ENCODE assay signal across 20 cellular contexts in the genomic region with DNA sequence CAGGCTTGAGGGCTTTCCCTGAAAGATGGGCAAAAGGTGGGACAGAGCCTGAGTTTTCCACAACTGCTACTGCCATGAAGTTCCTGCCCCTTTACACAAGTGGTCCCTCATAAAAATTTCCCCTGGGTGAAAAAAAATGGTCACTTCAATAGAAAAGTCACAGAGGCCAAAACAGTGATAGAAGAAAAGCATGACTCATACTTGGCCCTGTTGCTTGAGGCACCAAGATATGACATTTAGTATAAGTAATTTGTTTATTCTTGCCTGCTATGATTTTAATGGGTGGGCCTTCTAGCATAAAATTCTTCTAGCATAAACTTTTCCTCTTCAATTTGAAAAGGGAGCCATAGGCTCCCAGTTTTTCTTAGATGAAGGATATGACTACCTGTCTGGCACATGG.
DNase-seq lines count a peak whose midpoint lies in the region; ATAC-seq, FAIRE-seq and TF ChIP-seq lines count a peak whose summit lies in the region.
"Had no signal": no experiment of that assay in that cellular context is flagged by ENCODE, and none has a peak within 500 bp of the region (broad histone marks: within the 10 kb centered on the region; RNA-seq: fewer than 3 reads in every experiment).

No MANE protein-coding gene starts in this region.

- H3K4ac ChIP-seq in mesenchymal stem cell (ENCODE audit: low read depth in 1 of 2, low read length in 2 of 2) = no peak overlapping the region

- H3K4me3 Mint-ChIP-seq in activated CD4-positive, alpha-beta memory T cell treated with anti-CD3 and anti-CD28 coated beads for 36 hours = no peak overlapping the region
- H3K4me3 Mint-ChIP-seq: CD4-positive, alpha-beta T cell had no signal

- no peak overlapping the region for H2BK12ac ChIP-seq in mesenchymal stem cell (ENCODE audit: low read length in 2 of 2)

- H3K23ac ChIP-seq in mesenchymal stem cell (ENCODE audit: low read length in 2 of 2) = no peak overlapping the region

- no peak overlapping the region for H3K27ac Mint-ChIP-seq in activated CD4-positive, alpha-beta memory T cell treated with anti-CD3 and anti-CD28 coated beads for 36 hours
- H3K27ac Mint-ChIP-seq: CD4-positive, alpha-beta T cell had no signal

- H3K27ac ChIP-seq in endothelial cell of umbilical vein (ENCODE audit: insufficient read depth, low read depth, low read length) (no peak overlapping the region), mesenchymal stem cell (ENCODE audit: low read length, poor library complexity, severe bottlenecking) (no peak overlapping the region)
- H3K27ac ChIP-seq: BLaER1 had no signal

- no peak overlapping the region for H4K91ac ChIP-seq in mesenchymal stem cell (ENCODE audit: low read length)

- H2BK120ac ChIP-seq in mesenchymal stem cell (ENCODE audit: low read depth, low read length) = no peak overlapping the region

- H3K9ac ChIP-seq in endothelial cell of umbilical vein (replicated peaks; ENCODE audit: extremely low read depth, insufficient read depth, low read length) (no peak overlapping the region), mesenchymal stem cell (ENCODE audit: low read length) (no peak overlapping the region)
- H3K9ac ChIP-seq: BLaER1 had no signal

- intact Hi-C loops in endothelial cell of umbilical vein (cut with micrococcal nuclease) = no loop called here
- intact Hi-C loops in activated CD4-positive, alpha-beta memory T cell treated with anti-CD3 and anti-CD28 coated beads for 36 hours (cut with micrococcal nuclease) = no loop called here

- H3K14ac ChIP-seq in mesenchymal stem cell (ENCODE audit: low read length in 2 of 2) = no peak overlapping the region

- H2BK15ac ChIP-seq in mesenchymal stem cell (ENCODE audit: low read depth, poor library complexity, severe bottlenecking) = no peak overlapping the region

- H3K36me3 ChIP-seq in endothelial cell of umbilical vein (ENCODE audit: control insufficient read depth in 2 of 2, extremely low read depth in 1 of 2, insufficient read depth in 2 of 2, low read length in 2 of 2) (no peaks in the 10 kb centered on the region), mesenchymal stem cell (ENCODE audit: control insufficient read depth in 1 of 2, insufficient read depth in 2 of 2, low read depth in 1 of 2, low read length in 2 of 2) (no peaks in the 10 kb centered on the region)
- H3K36me3 ChIP-seq: BLaER1 had no signal

- no peaks in the 10 kb centered on the region for H3K9me1 ChIP-seq in endothelial cell of umbilical vein (replicated peaks; ENCODE audit: control insufficient read depth, extremely low read depth, insufficient read depth, low read length)

- DNase-seq in A172 (ENCODE audit: low spot score) = peak; percentile 30
- DNase-seq in EH (ENCODE audit: low read depth) = peak; percentile 48
- peak; percentile 74 for DNase-seq in M059J (ENCODE audit: low read depth)
- peak; percentile 14 for DNase-seq in endothelial cell of umbilical vein (ENCODE audit: low read depth, low spot score)
- DNase-seq in mesenchymal stem cell = no peak
- no peak for DNase-seq in activated CD4-positive, alpha-beta memory T cell treated with anti-CD3 and anti-CD28 coated beads for 36 hours
- no peak for DNase-seq in HPDE6-E6E7 (ENCODE audit: extremely low spot score)
- DNase-seq: CD4-positive, alpha-beta T cell; COR-L47; GF-D8; KBM-7; NCI-H1105 treated with DMSO at 0.1 percent for 48 hours; NCI-H187; NCI-H510A; NCI-H748 treated with DMSO at 0.1 percent for 48 hours had no signal

- H3K9me3 Mint-ChIP-seq in activated CD4-positive, alpha-beta memory T cell treated with anti-CD3 and anti-CD28 coated beads for 36 hours = peaks cover 9% of the 10 kb centered on the region

- no peak overlapping the region for H3K4me3 ChIP-seq in endothelial cell of umbilical vein (replicated peaks in 1 of 3; ENCODE audit: insufficient read depth in 1 of 3, low read depth in 1 of 3, low read length in 3 of 3)
- no peak overlapping the region for H3K4me3 ChIP-seq in mesenchymal stem cell (ENCODE audit: insufficient read depth in 1 of 2, low read depth in 1 of 2, low read length in 2 of 2)
- H3K4me3 ChIP-seq: BLaER1 had no signal

- H2AK5ac ChIP-seq in mesenchymal stem cell (ENCODE audit: low read length, severe bottlenecking) = no peak overlapping the region

- no peak for TF ChIP-seq CTCF in endothelial cell of umbilical vein (IDR thresholded peaks at IDR 0.05; ENCODE audit: extremely low read depth in 1 of 2, insufficient read depth in 1 of 2, low read depth in 1 of 2, low read length in 2 of 2)

- dilution Hi-C loops in endothelial cell of umbilical vein (cut with MboI; ENCODE audit: extremely low pct_ligation_motif_present, low sequenced_read_pairs) = no loop called here

- no peaks in the 10 kb centered on the region for H3K79me2 ChIP-seq in endothelial cell of umbilical vein (ENCODE audit: control insufficient read depth, insufficient read depth, low read length)

- TF ChIP-seq POLR2A in endothelial cell of umbilical vein (IDR thresholded peaks at IDR 0.05; ENCODE audit: low read depth, low read length) = no peak

- POLR2A ChIA-PET in endothelial cell of umbilical vein (lab: Charles Lee) = no interaction called here
- POLR2A ChIA-PET in activated CD4-positive, alpha-beta memory T cell treated with anti-CD3 and anti-CD28 coated beads for 36 hours (lab: Charles Lee) = no interaction called here

- H3K36me3 Mint-ChIP-seq in activated CD4-positive, alpha-beta memory T cell treated with anti-CD3 and anti-CD28 coated beads for 36 hours = peaks cover 11% of the 10 kb centered on the region

- H4K20me1 ChIP-seq in endothelial cell of umbilical vein (replicated peaks; ENCODE audit: control insufficient read depth, extremely low read depth, insufficient read depth, low read length) = no peaks in the 10 kb centered on the region
- H4K20me1 ChIP-seq: BLaER1 had no signal

- BruUV-seq in endothelial cell of umbilical vein (replicated peaks; lab: Mats Ljungman, UMichigan) = no TSS peak

- no peak overlapping the region for H2BK5ac ChIP-seq in mesenchymal stem cell (ENCODE audit: low read depth, low read length, poor library complexity, severe bottlenecking)

- H3K4me1 ChIP-seq in endothelial cell of umbilical vein (ENCODE audit: control insufficient read depth, extremely low read depth, insufficient read depth, low read length) (peaks cover 5% of the 10 kb centered on the region), mesenchymal stem cell (ENCODE audit: control insufficient read depth, insufficient read depth, low read depth, low read length) (no peaks in the 10 kb centered on the region)
- H3K4me1 ChIP-seq: BLaER1 had no signal

- H3K18ac ChIP-seq in mesenchymal stem cell (ENCODE audit: low read depth in 1 of 2, low read length in 2 of 2) = no peak overlapping the region

- H2AFZ ChIP-seq in endothelial cell of umbilical vein (ENCODE audit: low read depth, low read length) (no peak overlapping the region), mesenchymal stem cell (ENCODE audit: low read depth, low read length) (no peak overlapping the region)

- no peaks in the 10 kb centered on the region for H3K4me1 Mint-ChIP-seq in activated CD4-positive, alpha-beta memory T cell treated with anti-CD3 and anti-CD28 coated beads for 36 hours (ENCODE audit: low read depth)

- ATAC-seq in GM21723 (IDR thresholded peaks at IDR 0.05; ENCODE audit: unreplicated experiment) = no peak
- ATAC-seq: HepG2, Panc1 had no signal

- FAIRE-seq in endothelial cell of umbilical vein (lab: Jason Lieb, UNC) = no peak
- FAIRE-seq: H1, HepG2 had no signal

- H3K27me3 ChIP-seq in endothelial cell of umbilical vein (ENCODE audit: control insufficient read depth in 2 of 2, insufficient read depth in 2 of 2, low read length in 2 of 2) = no peaks in the 10 kb centered on the region
- no peaks in the 10 kb centered on the region for H3K27me3 ChIP-seq in mesenchymal stem cell (ENCODE audit: control insufficient read depth in 1 of 2, insufficient read depth in 1 of 2, low read length in 2 of 2)
- H3K27me3 ChIP-seq: BLaER1 had no signal

- no peaks in the 10 kb centered on the region for H3K27me3 Mint-ChIP-seq in activated CD4-positive, alpha-beta memory T cell treated with anti-CD3 and anti-CD28 coated beads for 36 hours
- H3K27me3 Mint-ChIP-seq: CD4-positive, alpha-beta T cell had no signal

- H3K9me3 ChIP-seq in endothelial cell of umbilical vein (replicated peaks; ENCODE audit: control insufficient read depth, insufficient read depth, low read length) (no peaks in the 10 kb centered on the region), mesenchymal stem cell (ENCODE audit: control insufficient read depth, low read length) (peaks cover 6% of the 10 kb centered on the region)
- H3K9me3 ChIP-seq: BLaER1 had no signal

- no peak overlapping the region for H4K8ac ChIP-seq in mesenchymal stem cell (ENCODE audit: low read length)

- no peak overlapping the region for H3K4me2 ChIP-seq in endothelial cell of umbilical vein (ENCODE audit: insufficient read depth, low read length)
- H3K4me2 ChIP-seq in mesenchymal stem cell (ENCODE audit: low read length, poor library complexity, severe bottlenecking) = no peak overlapping the region
- H3K4me2 ChIP-seq: BLaER1 had no signal

- H3K79me1 ChIP-seq in mesenchymal stem cell (replicated peaks; ENCODE audit: low read length, poor library complexity, severe bottlenecking) = no peaks in the 10 kb centered on the region

- CTCF ChIA-PET in endothelial cell of umbilical vein (lab: Charles Lee) = no interaction called here
- CTCF ChIA-PET in activated CD4-positive, alpha-beta memory T cell treated with anti-CD3 and anti-CD28 coated beads for 36 hours (lab: Charles Lee) = no interaction called here

TF ChIP-seq in endothelial cell of umbilical vein, 7 proteins besides CTCF, POLR2A, EP300 and RAD21:
- TF ChIP-seq FOS (IDR thresholded peaks at IDR 0.05; ENCODE audit: borderline replicate concordance, insufficient read depth, low read length) (peak; percentile 38), GATA2 (IDR thresholded peaks at IDR 0.05; ENCODE audit: insufficient read depth, insufficient read length, low read depth, low read length) (no peak), JUN (IDR thresholded peaks at IDR 0.05; ENCODE audit: borderline replicate concordance, insufficient read depth, insufficient read length, low read depth) (peak; percentile 17)

Comparison
In these comparisons a context has a peak if more than half of its experiments do, and no peak if none do; other contexts are left out.
1. DNase-seq: peak in A172 (single experiment), EH (single experiment), M059J (single experiment) and endothelial cell of umbilical vein (single experiment); none in mesenchymal stem cell (single experiment), activated CD4-positive, alpha-beta memory T cell treated with anti-CD3 and anti-CD28 coated beads for 36 hours (single experiment) and HPDE6-E6E7 (single experiment).